Comparison of ENCODE assay signal across 27 cellular contexts in genomic region chr10:77012811-77013500, GRCh38.
A peak's percentile ranks its signal among the peaks of the same experiment; 100 is the strongest.
DNase-seq lines count a peak whose midpoint lies in the region; ATAC-seq and TF ChIP-seq lines count a peak whose summit lies in the region.
"Had no signal": no experiment of that assay in that cellular context is flagged by ENCODE, and none has a peak within 500 bp of the region (broad histone marks: within the 10 kb centered on the region; RNA-seq: fewer than 3 reads in every experiment).

No MANE protein-coding gene starts in this region.

- H3K9me3 Mint-ChIP-seq in osteocyte (ENCODE audit: unreplicated experiment) (peaks cover 4% of the 10 kb centered on the region), type B pancreatic cell (peaks cover 6% of the 10 kb centered on the region)
- H3K9me3 Mint-ChIP-seq: activated T-cell treated with anti-CD3 and anti-CD28 coated beads, Interleukin-2, amount 50 U/mL, for 72 hours; central memory CD8-positive, alpha-beta T cell; stimulated activated effector memory CD8-positive, alpha-beta T cell treated with anti-CD3 and anti-CD28 coated beads, Interleukin-12 subunit alpha, Interleukin-12 subunit beta, amount 100 ng/mL, for 72 hours had no signal

- no peak overlapping the region for H2AFZ ChIP-seq in mammary epithelial cell (ENCODE audit: low read depth, low read length)
- H2AFZ ChIP-seq: GM23248, hepatocyte had no signal

- no peak for TF ChIP-seq CTCF in coronary artery (IDR thresholded peaks at IDR 0.05)
- TF ChIP-seq CTCF in heart right ventricle (IDR thresholded peaks at IDR 0.05) = no peak
- no peak for TF ChIP-seq CTCF in osteocyte (IDR thresholded peaks at IDR 0.05)
- TF ChIP-seq CTCF in thoracic aorta (IDR thresholded peaks at IDR 0.05) = no peak
- no peak for TF ChIP-seq CTCF in mammary epithelial cell (conservative IDR thresholded peaks at IDR 0.05 in 1 of 2, IDR thresholded peaks at IDR 0.05 in 1 of 2; ENCODE audit: extremely low read depth in 1 of 2, insufficient read depth in 1 of 2, low read depth in 1 of 2, low read length in 2 of 2)
- no peak for TF ChIP-seq CTCF in type B pancreatic cell (conservative IDR thresholded peaks at IDR 0.05)
- no peak for TF ChIP-seq CTCF in foreskin fibroblast (IDR thresholded peaks at IDR 0.05; ENCODE audit: low read depth, low read length)

- CTCF ChIA-PET in mammary epithelial cell (lab: Charles Lee; ENCODE audit: low non-redundant PET) = no interaction called here

- H3K27me3 ChIP-seq in heart right ventricle (peaks cover 0 to 4% (median 0%) of the 10 kb centered on the region in 7 donors), thoracic aorta (replicated peaks; ENCODE audit: insufficient read depth) (no peaks in the 10 kb centered on the region), mammary epithelial cell (ENCODE audit: insufficient read depth, low read length) (no peaks in the 10 kb centered on the region)
- H3K27me3 ChIP-seq: hepatocyte had no signal

- no peaks in the 10 kb centered on the region for H3K79me2 ChIP-seq in mammary epithelial cell (ENCODE audit: insufficient read depth, low read length)
- H3K79me2 ChIP-seq: hepatocyte had no signal

- ATAC-seq in heart right ventricle = peak in 5 of 8 donors; percentile 22 to 64 (median 34)
- peak; percentile 31 for ATAC-seq in thoracic aorta (ENCODE audit: insufficient number of reproducible peaks, low FRiP score, low read depth)
- ATAC-seq: A549; activated CD4-positive, CD25-positive, alpha-beta regulatory T cell treated with anti-CD3 and anti-CD28 coated beads, Interleukin-2, amount 50 U/mL, for 24 hours; activated T-cell treated with anti-CD3 and anti-CD28 coated beads, Interleukin-2, amount 50 U/mL, for 72 hours; Panc1; stimulated activated effector memory CD8-positive, alpha-beta T cell treated with anti-CD3 and anti-CD28 coated beads, Interleukin-12 subunit alpha, Interleukin-12 subunit beta, amount 100 ng/mL, for 72 hours had no signal

- H3K4me2 ChIP-seq in mammary epithelial cell (ENCODE audit: insufficient read depth, low read depth, low read length) = no peak overlapping the region
- H3K4me2 ChIP-seq: A549, hepatocyte had no signal

- H3K9me3 ChIP-seq in heart right ventricle (no peaks in the 10 kb centered on the region), thoracic aorta (no peaks in the 10 kb centered on the region), mammary epithelial cell (replicated peaks; ENCODE audit: insufficient read depth, low read length) (no peaks in the 10 kb centered on the region)
- H3K9me3 ChIP-seq: A549 had no signal

- peaks cover 0 to 22% (median 12%) of the 10 kb centered on the region in 9 donors for H3K4me1 ChIP-seq in heart right ventricle
- peaks cover 28 to 65% of the 10 kb centered on the region in 2 donors for H3K4me1 ChIP-seq in thoracic aorta (ENCODE audit: control insufficient read depth in 1 of 2, low read depth in 2 of 2)
- H3K4me1 ChIP-seq in mammary epithelial cell (ENCODE audit: insufficient read depth, low read length) = peaks cover 9% of the 10 kb centered on the region
- H3K4me1 ChIP-seq: A549 had no signal

- peaks cover 71% of the 10 kb centered on the region for H3K4me1 Mint-ChIP-seq in osteocyte (ENCODE audit: unreplicated experiment)
- peaks cover 4% of the 10 kb centered on the region for H3K4me1 Mint-ChIP-seq in type B pancreatic cell (ENCODE audit: unreplicated experiment)
- H3K4me1 Mint-ChIP-seq: CD4-positive, CD25-positive, alpha-beta regulatory T cell; central memory CD8-positive, alpha-beta T cell; stimulated activated effector memory CD8-positive, alpha-beta T cell treated with anti-CD3 and anti-CD28 coated beads, Interleukin-12 subunit alpha, Interleukin-12 subunit beta, amount 100 ng/mL, for 72 hours had no signal

- WGBS in heart right ventricle, 2 donors = 54 to 77% methylated on average over 2 of the region's 2 CpGs
- WGBS in mammary epithelial cell (ENCODE audit: low coverage, missing lambda C conversion rate) = 95% methylated on average over 2 of the region's 2 CpGs

- dilution Hi-C loops in mammary epithelial cell (cut with HindIII; ENCODE audit: low sequenced_read_pairs) = no loop called here

- H3K9ac ChIP-seq in mammary epithelial cell (ENCODE audit: insufficient read depth, low read length) = no peak overlapping the region
- H3K9ac ChIP-seq: GM23248 had no signal

- no TSS peak for BruUV-seq in mammary epithelial cell (replicated peaks; lab: Mats Ljungman, UMichigan)

- no peaks in the 10 kb centered on the region for H3K36me3 ChIP-seq in heart right ventricle
- no peaks in the 10 kb centered on the region for H3K36me3 ChIP-seq in thoracic aorta
- H3K36me3 ChIP-seq in mammary epithelial cell (ENCODE audit: insufficient read depth, low read length) = no peaks in the 10 kb centered on the region

- H3K27me3 Mint-ChIP-seq in osteocyte (ENCODE audit: unreplicated experiment) (no peaks in the 10 kb centered on the region), type B pancreatic cell (peaks cover 15% of the 10 kb centered on the region)

- no peaks in the 10 kb centered on the region for H4K20me1 ChIP-seq in mammary epithelial cell (ENCODE audit: insufficient read depth, low read length)

- in situ Hi-C loops in mammary epithelial cell (cut with MboI; ENCODE audit: low sequenced_read_pairs in 2 of 2) = no loop called here

- intact Hi-C loops in heart right ventricle (cut with DNase I) (no loop called here), mammary epithelial cell (cut with micrococcal nuclease) (no loop called here)

- H3K36me3 Mint-ChIP-seq in osteocyte (ENCODE audit: unreplicated experiment) (peaks cover 16% of the 10 kb centered on the region), type B pancreatic cell (no peaks in the 10 kb centered on the region)
- H3K36me3 Mint-ChIP-seq: CD4-positive, CD25-positive, alpha-beta regulatory T cell; stimulated activated effector memory CD8-positive, alpha-beta T cell treated with anti-CD3 and anti-CD28 coated beads, Interleukin-12 subunit alpha, Interleukin-12 subunit beta, amount 100 ng/mL, for 72 hours had no signal

- H3K27ac Mint-ChIP-seq in osteocyte (ENCODE audit: unreplicated experiment) = peak overlapping the region; percentile 96
- no peak overlapping the region for H3K27ac Mint-ChIP-seq in type B pancreatic cell
- H3K27ac Mint-ChIP-seq: activated T-cell treated with anti-CD3 and anti-CD28 coated beads, Interleukin-2, amount 50 U/mL, for 72 hours; CD4-positive, CD25-positive, alpha-beta regulatory T cell; progenitor cell of endocrine pancreas; stimulated activated effector memory CD8-positive, alpha-beta T cell treated with anti-CD3 and anti-CD28 coated beads, Interleukin-12 subunit alpha, Interleukin-12 subunit beta, amount 100 ng/mL, for 72 hours had no signal

- H3K27ac ChIP-seq in coronary artery (peak overlapping the region; percentile 84 to 87), heart right ventricle (peak overlapping the region in 9 of 10 donors; percentile 42 to 71 (median 60)), thoracic aorta (peak overlapping the region; percentile 93 to 96), mammary epithelial cell (ENCODE audit: insufficient read depth, low read depth, low read length) (no peak overlapping the region)
- H3K27ac ChIP-seq: A549, hepatocyte had no signal

- DNase-seq in coronary artery (ENCODE audit: low spot score) (no peak), heart right ventricle (no peak), osteocyte (ENCODE audit: extremely low spot score, unreplicated experiment) (no peak), thoracic aorta (ENCODE audit: low spot score) (no peak), COLO829 (ENCODE audit: low spot score) (no peak), mammary epithelial cell (no peak), type B pancreatic cell (ENCODE audit: extremely low spot score, unreplicated experiment) (no peak), foreskin fibroblast (no peak)
- DNase-seq: activated CD4-positive, alpha-beta T cell treated with anti-CD3 and anti-CD28 coated beads, Interleukin-2, amount 50 U/mL, for 4 hours; activated T-cell treated with anti-CD3 and anti-CD28 coated beads, Interleukin-2, amount 50 U/mL, for 72 hours; AML-193; CD4-positive, CD25-positive, alpha-beta regulatory T cell; Kasumi-1; mesendoderm; NCI-H1436; NCI-H2081; NCI-H345; NCI-H748 treated with DMSO at 0.1 percent for 48 hours; SIG-M5 had no signal

- H3K4me3 Mint-ChIP-seq in osteocyte (ENCODE audit: unreplicated experiment) (no peak overlapping the region), type B pancreatic cell (no peak overlapping the region)
- H3K4me3 Mint-ChIP-seq: activated T-cell treated with anti-CD3 and anti-CD28 coated beads, Interleukin-2, amount 50 U/mL, for 72 hours; central memory CD8-positive, alpha-beta T cell; stimulated activated effector memory CD8-positive, alpha-beta T cell treated with anti-CD3 and anti-CD28 coated beads, Interleukin-12 subunit alpha, Interleukin-12 subunit beta, amount 100 ng/mL, for 72 hours had no signal

- no peak overlapping the region for H3K4me3 ChIP-seq in coronary artery
- no peak overlapping the region for H3K4me3 ChIP-seq in heart right ventricle
- no peak overlapping the region for H3K4me3 ChIP-seq in thoracic aorta
- H3K4me3 ChIP-seq in mammary epithelial cell (replicated peaks in 1 of 3; ENCODE audit: insufficient read depth in 1 of 3, low read depth in 2 of 3, low read length in 3 of 3) = no peak overlapping the region
- H3K4me3 ChIP-seq in foreskin fibroblast (ENCODE audit: low read depth in 1 of 2, low read length in 2 of 2) = no peak overlapping the region
- H3K4me3 ChIP-seq: A549, GM23248, hepatocyte had no signal
